Comparison of ENCODE assay signal across 29 cellular contexts in the genomic region with DNA sequence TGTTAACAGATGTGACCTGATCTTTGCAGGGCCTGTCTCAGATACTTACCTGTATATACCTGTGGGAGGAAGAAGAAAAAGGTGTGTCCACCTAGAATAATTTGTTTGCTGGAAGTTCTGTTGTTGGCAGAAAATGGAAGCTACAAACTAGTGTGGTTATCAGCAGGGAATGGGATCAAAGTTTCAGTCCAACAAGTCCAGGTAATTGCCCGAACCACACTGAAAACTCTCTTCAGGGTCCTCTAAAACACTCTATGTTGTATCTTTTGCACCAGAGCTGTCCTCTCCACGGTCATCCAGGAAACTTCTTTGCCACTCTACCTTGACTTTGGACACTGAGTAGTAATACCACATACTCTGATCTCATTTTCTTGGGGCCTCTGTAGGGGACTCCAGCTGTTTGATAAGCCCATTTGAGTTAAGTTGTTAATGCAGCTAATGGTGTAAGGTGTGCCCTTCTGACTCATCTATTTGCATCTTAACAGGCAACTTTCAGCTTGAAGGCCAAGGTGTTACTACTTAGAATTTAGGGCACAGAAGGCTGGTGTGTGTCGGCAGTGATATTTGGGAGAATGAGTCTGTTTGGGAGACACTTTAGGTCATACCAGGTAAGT. TPM values are rescaled to one million over a fixed set of nuclear protein-coding genes. Genes with fewer than 3 reads are reported as not detected.
DNase-seq lines count a peak whose midpoint lies in the region; ATAC-seq, FAIRE-seq and TF ChIP-seq lines count a peak whose summit lies in the region.
"Had no signal": no experiment of that assay in that cellular context is flagged by ENCODE, and none has a peak within 500 bp of the region (broad histone marks: within the 10 kb centered on the region; RNA-seq: fewer than 3 reads in every experiment).

No MANE protein-coding gene starts in this region.

- H3K4me3 ChIP-seq in GM12865 (ENCODE audit: low read depth, low read length) (no peak overlapping the region), IMR-90 (ENCODE audit: insufficient read depth, low read depth, low read length) (no peak overlapping the region), keratinocyte (ENCODE audit: control insufficient read depth in 2 of 3, extremely low read depth in 1 of 3, insufficient read depth in 2 of 3, low read depth in 1 of 3, low read length in 3 of 3) (no peak overlapping the region)
- H3K4me3 ChIP-seq: pancreas, right lobe of liver, upper lobe of right lung had no signal

- CTCF ChIA-PET in IMR-90 (lab: Yijun Ruan, JAX) = interaction anchor here (0.6 kb wide), 2 partner anchors 11 to 1948 kb away, joined by 3 read pairs; no protein-coding TSS in a partner anchor

- no peaks in the 10 kb centered on the region for H3K79me2 ChIP-seq in keratinocyte (ENCODE audit: control insufficient read depth, insufficient read depth, low read length)

- H2AK5ac ChIP-seq in IMR-90 (ENCODE audit: low read depth, low read length) = no peak overlapping the region

- DNase-seq in GM12865 (ENCODE audit: low read depth) (peak; percentile 6), IMR-90 (no peak), caudate nucleus (lab: John Stamatoyannopoulos, UW) (no peak), keratinocyte (ENCODE audit: low read depth, low spot score) (no peak)
- no peak for DNase-seq in activated CD4-positive, alpha-beta T cell treated with anti-CD3 and anti-CD28 coated beads for 4 hours
- DNase-seq: activated CD4-positive, alpha-beta memory T cell treated with anti-CD3 and anti-CD28 coated beads for 36 hours; activated CD8-positive, alpha-beta memory T cell treated with anti-CD3 and anti-CD28 coated beads, Interleukin-2, amount 50 U/mL, for 48 hours; activated naive CD4-positive, alpha-beta T cell treated with anti-CD3 and anti-CD28 coated beads, Interleukin-2, amount 10 ng/mL, durations not matched to agents 7 days and 5 days; amniotic stem cell; BE2C; CD8-positive, alpha-beta memory T cell; DMS 273 treated with DMSO at 0.1 percent for 48 hours; effector memory CD8-positive, alpha-beta T cell; foreskin melanocyte; hypothalamus; NCI-H1105; NCI-H2029; NCI-H526; pancreas; right lobe of liver; stimulated activated CD4-positive, alpha-beta T cell treated with anti-CD3 and anti-CD28 coated beads, Interleukin-4, amount 100 ng/mL, for 4 hours; upper lobe of right lung had no signal

- H3K4me2 ChIP-seq in IMR-90 (ENCODE audit: low read depth, low read length) (no peak overlapping the region), keratinocyte (ENCODE audit: control insufficient read depth, extremely low read depth, insufficient read depth, low read depth, low read length) (no peak overlapping the region)

- H3K4me1 ChIP-seq in IMR-90 (ENCODE audit: control insufficient read depth, insufficient read depth, low read length) = no peaks in the 10 kb centered on the region
- peaks cover 6% of the 10 kb centered on the region for H3K4me1 ChIP-seq in keratinocyte (ENCODE audit: control insufficient read depth, extremely low read depth, insufficient read depth, low read length)
- H3K4me1 ChIP-seq: BE2C, pancreas, upper lobe of right lung had no signal

- no peak overlapping the region for H2BK5ac ChIP-seq in IMR-90 (ENCODE audit: low read depth, low read length, poor library complexity, severe bottlenecking)

- H3K36me3 ChIP-seq in IMR-90 (ENCODE audit: control insufficient read depth, insufficient read depth, low read length) (no peaks in the 10 kb centered on the region), keratinocyte (ENCODE audit: control insufficient read depth in 2 of 2, extremely low read depth in 1 of 2, insufficient read depth in 2 of 2, low read length in 2 of 2) (no peaks in the 10 kb centered on the region)
- H3K36me3 ChIP-seq: BE2C, pancreas, right lobe of liver, upper lobe of right lung had no signal

- H3K27ac ChIP-seq in IMR-90 (ENCODE audit: insufficient read depth, low read length) (no peak overlapping the region), caudate nucleus (ENCODE audit: low read depth, low read length) (peak overlapping the region; percentile 29), keratinocyte (ENCODE audit: control insufficient read depth, insufficient read depth, low read length) (no peak overlapping the region)
- H3K27ac ChIP-seq: pancreas, right lobe of liver, upper lobe of right lung had no signal

- H4K20me1 ChIP-seq in IMR-90 (ENCODE audit: insufficient read depth, low read length) (no peaks in the 10 kb centered on the region), keratinocyte (ENCODE audit: control insufficient read depth, extremely low read depth, insufficient read depth, low read length) (no peaks in the 10 kb centered on the region)

- in situ Hi-C loops in IMR-90 (cut with MboI; ENCODE audit: low sequenced_read_pairs) = no loop called here

- H3K27me3 ChIP-seq in IMR-90 (ENCODE audit: control insufficient read depth, insufficient read depth, low read length) = peaks cover 15% of the 10 kb centered on the region
- no peaks in the 10 kb centered on the region for H3K27me3 ChIP-seq in keratinocyte (ENCODE audit: control insufficient read depth, extremely low read depth, insufficient read depth, low read length)
- H3K27me3 ChIP-seq: BE2C, pancreas, right lobe of liver had no signal

- H3K56ac ChIP-seq in IMR-90 (ENCODE audit: extremely low read depth, insufficient read depth, low read length) = no peak overlapping the region

- TF ChIP-seq CTCF in GM12865 (IDR thresholded peaks at IDR 0.05; ENCODE audit: insufficient read depth, low read depth, low read length, missing control alignments) = no peak
- no peak for TF ChIP-seq CTCF in IMR-90 (conservative IDR thresholded peaks at IDR 0.05; ENCODE audit: low read depth, low read length)
- TF ChIP-seq CTCF in keratinocyte (optimal IDR thresholded peaks at IDR 0.05 in 1 of 3, IDR thresholded peaks at IDR 0.05 in 1 of 3, conservative IDR thresholded peaks at IDR 0.05 in 1 of 3; ENCODE audit: extremely low read depth in 1 of 3, insufficient read depth in 2 of 3, low read length in 3 of 3) = no peak

- POLR2A ChIA-PET in IMR-90 (lab: Charles Lee; ENCODE audit: unreplicated experiment) = no interaction called here

- H3K23ac ChIP-seq in IMR-90 (ENCODE audit: low read depth, low read length) = no peak overlapping the region

- dilution Hi-C loops in IMR-90 (cut with HindIII; ENCODE audit: low sequenced_read_pairs, unreplicated experiment) = no loop called here
- dilution Hi-C loops in keratinocyte (cut with MboI; ENCODE audit: extremely low pct_ligation_motif_present, low sequenced_read_pairs) = no loop called here

- H3K9me3 ChIP-seq in IMR-90 (ENCODE audit: control insufficient read depth, insufficient read depth, low read length) (no peaks in the 10 kb centered on the region), keratinocyte (ENCODE audit: control insufficient read depth, low read depth, low read length) (no peaks in the 10 kb centered on the region)
- H3K9me3 ChIP-seq: BE2C, pancreas, right lobe of liver, upper lobe of right lung had no signal

- intact Hi-C loops in IMR-90 (cut with micrococcal nuclease) = no loop called here

- no peak overlapping the region for H3K4ac ChIP-seq in IMR-90 (ENCODE audit: low read depth, low read length)

- no peak overlapping the region for H2AK9ac ChIP-seq in IMR-90 (replicated peaks; ENCODE audit: low read depth, low read length, poor library complexity)

- H2BK20ac ChIP-seq in IMR-90 (ENCODE audit: low read depth, low read length) = no peak overlapping the region

- no peak overlapping the region for H2BK120ac ChIP-seq in IMR-90 (ENCODE audit: low read depth, low read length)

- peak; percentile 73 for FAIRE-seq in keratinocyte (lab: Jason Lieb, UNC)
- FAIRE-seq: colon, pancreas, TTC549 had no signal

- 33% methylated on average over 1 of the region's 3 CpGs; no CpG with 5 or more reads in 1 of the 2 experiments for WGBS in IMR-90 (ENCODE audit: extremely low coverage in 2 of 2, insufficient read length in 1 of 2), 2 experiments

- no peak overlapping the region for H3K9ac ChIP-seq in IMR-90 (ENCODE audit: low read depth, low read length)
- no peak overlapping the region for H3K9ac ChIP-seq in keratinocyte (ENCODE audit: control insufficient read depth, extremely low read depth, insufficient read depth, low read length)

- no peaks in the 10 kb centered on the region for H3K79me1 ChIP-seq in IMR-90 (ENCODE audit: low read depth in 1 of 2, low read length in 2 of 2)

- no peak overlapping the region for H4K8ac ChIP-seq in IMR-90 (ENCODE audit: low read depth in 2 of 2, low read length in 2 of 2)

- no peak for TF ChIP-seq RAD21 in IMR-90 (IDR thresholded peaks at IDR 0.05; ENCODE audit: low read length)

- no peak overlapping the region for H2AFZ ChIP-seq in IMR-90 (replicated peaks; ENCODE audit: low read length, poor library complexity)
- H2AFZ ChIP-seq in keratinocyte (ENCODE audit: control insufficient read depth, low read length) = no peak overlapping the region

- H3K18ac ChIP-seq in IMR-90 (ENCODE audit: low read depth, low read length) = no peak overlapping the region

- ATAC-seq in IMR-90 (ENCODE audit: low read depth) (no peak), HG03354 (IDR thresholded peaks at IDR 0.05; ENCODE audit: poor library complexity, severe bottlenecking, unreplicated experiment) (no peak), GM19328 (IDR thresholded peaks at IDR 0.05; ENCODE audit: unreplicated experiment) (no peak), HG03460 (IDR thresholded peaks at IDR 0.05; ENCODE audit: unreplicated experiment) (no peak)
- ATAC-seq: activated CD4-positive, CD25-positive, alpha-beta regulatory T cell treated with anti-CD3 and anti-CD28 coated beads, Interleukin-2, amount 50 U/mL, for 24 hours; effector memory CD8-positive, alpha-beta T cell; pancreas; right lobe of liver; stimulated activated memory B cell treated with anti-CD40 and anti-IgM and Interleukin-4, amounts not matched to agents 10 μg/mL and 1 μg/mL and 100 μg/mL, for 72 hours; upper lobe of right lung had no signal

- H3K9me1 ChIP-seq in IMR-90 (ENCODE audit: insufficient read depth, low read length) (no peaks in the 10 kb centered on the region; the same call in 1 of the 2 replicates), keratinocyte (ENCODE audit: control insufficient read depth, extremely low read depth, insufficient read depth, low read length) (no peaks in the 10 kb centered on the region)

- H4K91ac ChIP-seq in IMR-90 (ENCODE audit: insufficient read depth, low read depth, low read length) = no peak overlapping the region

- no peak for TF ChIP-seq POLR2A in IMR-90 (IDR thresholded peaks at IDR 0.05; ENCODE audit: low read depth, low read length)

- H2BK15ac ChIP-seq in IMR-90 (ENCODE audit: low read depth, low read length) = no peak overlapping the region

- H4K5ac ChIP-seq in IMR-90 (ENCODE audit: low read depth, low read length) = no peak overlapping the region

- no TSS peak for BruUV-seq in IMR-90 (replicated peaks; lab: Mats Ljungman, UMichigan)

- H3K14ac ChIP-seq in IMR-90 (replicated peaks; ENCODE audit: low read depth, low read length) = peak overlapping the region; percentile 30; the same call in 1 of the 2 replicates

RNA-seq across cellular contexts. Expression of a gene that starts 38.7 kb away (rescaled TPM):
- total RNA-seq in IMR-90 (2012; rRNA removed) = 20.3 TPM in 2 replicates
- polyA plus RNA-seq in IMR-90 (2012; rRNA removed) = 15.9 and 18.7 TPM in 2 replicates
- 8.5 and 14.0 TPM in 2 replicates for polyA plus RNA-seq in IMR-90 (2012; cell fraction: cytosol; rRNA removed)
- 5.8 and 16.5 TPM in 2 replicates for polyA plus RNA-seq in IMR-90 (2012; cell fraction: nucleus; rRNA removed; ENCODE audit: low replicate concordance)
- 25.5 to 32.3 TPM (median 31.0 TPM) in 3 replicates for polyA plus RNA-seq in keratinocyte
- polyA plus RNA-seq in keratinocyte (2011; ENCODE audit: low read depth) = 12.4 TPM
- 23.0 and 27.4 TPM in 2 replicates for polyA plus RNA-seq in keratinocyte (2011; cell fraction: cytosol; rRNA removed)
- 33.4 and 37.7 TPM in 2 replicates for polyA plus RNA-seq in keratinocyte (2011; cell fraction: nucleus; rRNA removed)
- 11.0 and 18.9 TPM in 2 replicates for polyA plus RNA-seq in keratinocyte (2012; ENCODE audit: low replicate concordance)
- 9.0 to 25.7 TPM (median 23.7 TPM) in 3 replicates for polyA minus RNA-seq in keratinocyte
- 13.6 TPM for polyA minus RNA-seq in keratinocyte (2011; cell fraction: cytosol; rRNA and poly(A)+ RNA removed)
- polyA minus RNA-seq in keratinocyte (2011; cell fraction: nucleus; rRNA and poly(A)+ RNA removed) = 16.5 and 23.9 TPM in 2 replicates
